In the genomic region with DNA sequence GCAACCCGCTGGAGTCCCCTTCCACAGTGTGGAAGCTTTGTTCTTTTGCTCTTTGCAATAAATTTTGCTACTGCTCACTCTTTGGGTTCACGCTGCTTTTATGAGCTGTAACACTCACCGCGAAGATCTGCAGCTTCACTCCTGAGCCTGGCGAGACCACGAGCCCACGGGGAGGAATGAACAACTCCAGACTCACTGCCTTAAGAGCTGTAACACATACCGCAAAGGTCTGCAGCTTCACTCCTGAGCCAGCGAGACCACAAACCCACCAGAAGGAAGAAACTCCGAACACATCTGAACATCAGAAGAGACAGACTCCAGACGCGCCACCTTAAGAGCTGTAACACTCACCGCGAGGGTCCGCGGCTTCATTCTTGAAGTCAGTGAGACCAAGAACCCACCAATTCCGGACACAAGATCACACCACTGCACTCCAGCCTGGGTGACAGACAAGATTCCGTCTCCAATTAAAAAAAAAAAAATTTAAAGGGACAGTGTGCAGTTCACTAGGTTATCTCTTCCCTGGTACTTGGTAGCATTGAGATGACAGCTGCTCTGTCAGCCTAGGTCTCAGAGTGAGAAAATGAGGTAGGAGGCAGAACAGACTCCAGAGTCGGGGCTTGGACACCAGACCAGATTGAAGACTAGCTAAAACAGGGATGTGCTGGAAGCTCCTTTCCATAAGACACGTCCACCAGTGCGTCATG, we compare ENCODE assay signal across 7 cellular contexts. TPM values are rescaled to one million over a fixed set of nuclear protein-coding genes. Genes with fewer than 3 reads are reported as not detected.
DNase-seq lines count a peak whose midpoint lies in the region; ATAC-seq lines count a peak whose summit lies in the region.
"Not testable (repeated sequence)": the region's sequence is repeated elsewhere in the genome, so short reads cannot be mapped to it uniquely, and the experiment has no call there.

No MANE protein-coding gene starts in this region.

- not testable (repeated sequence) for H3K9ac ChIP-seq in GM23248

- not testable (repeated sequence) for H3K79me2 ChIP-seq in GM23248 (ENCODE audit: insufficient read depth)

- peak; percentile 69 for ATAC-seq in activated CD8-positive, alpha-beta T cell treated with anti-CD3 and anti-CD28 coated beads, Interleukin-2, amount 10 ng/mL, durations not matched to agents 7 days and 5 days
- ATAC-seq in activated T-cell treated with anti-CD3 and anti-CD28 coated beads, Interleukin-2, amount 50 U/mL, for 72 hours (replicated peaks in 1 of 2) = peak; percentile 53 to 56
- ATAC-seq in activated naive CD4-positive, alpha-beta T cell treated with anti-CD3 and anti-CD28 coated beads, Interleukin-2, amount 50 U/mL, for 72 hours = peak; percentile 43 to 46
- peak; percentile 66 for ATAC-seq in effector memory CD8-positive, alpha-beta T cell (replicated peaks)

- not testable (repeated sequence) for H3K4me1 ChIP-seq in GM23248 (ENCODE audit: insufficient read depth)

- not testable (repeated sequence) for H3K9me2 ChIP-seq in GM23248 (ENCODE audit: insufficient read depth)

- not testable (repeated sequence) for H3K27ac ChIP-seq in GM23248

- peaks cover 28% of the 10 kb centered on the region for H3K27me3 Mint-ChIP-seq in T-helper 2 cell treated with Interferon-gamma antibody and Interleukin-4, amounts not matched to agents 5 μg/mL and 100 μg/mL, for 36 hours (ENCODE audit: low read depth)
- H3K27me3 Mint-ChIP-seq in activated CD8-positive, alpha-beta T cell treated with anti-CD3 and anti-CD28 coated beads, Interleukin-2, amount 10 ng/mL, durations not matched to agents 7 days and 5 days (ENCODE audit: low read depth) = peaks cover 22% of the 10 kb centered on the region
- peaks cover 21% of the 10 kb centered on the region for H3K27me3 Mint-ChIP-seq in activated T-cell treated with anti-CD3 and anti-CD28 coated beads, Interleukin-2, amount 50 U/mL, for 72 hours (ENCODE audit: low read depth)
- peaks cover 19 to 21% of the 10 kb centered on the region in 2 donors for H3K27me3 Mint-ChIP-seq in effector memory CD8-positive, alpha-beta T cell

- H3K27ac Mint-ChIP-seq in T-helper 2 cell treated with Interferon-gamma antibody and Interleukin-4, amounts not matched to agents 5 μg/mL and 100 μg/mL, for 36 hours = peak overlapping the region; percentile 3
- H3K27ac Mint-ChIP-seq in activated CD8-positive, alpha-beta T cell treated with anti-CD3 and anti-CD28 coated beads, Interleukin-2, amount 10 ng/mL, durations not matched to agents 7 days and 5 days = peak overlapping the region; percentile 68
- H3K27ac Mint-ChIP-seq in activated T-cell treated with anti-CD3 and anti-CD28 coated beads, Interleukin-2, amount 50 U/mL, for 72 hours = not testable (repeated sequence)
- H3K27ac Mint-ChIP-seq in activated naive CD4-positive, alpha-beta T cell treated with anti-CD3 and anti-CD28 coated beads, Interleukin-2, amount 50 U/mL, for 72 hours = peak overlapping the region in 1 of 2 donors; percentile 39
- peak overlapping the region; percentile 7 to 89 for H3K27ac Mint-ChIP-seq in effector memory CD8-positive, alpha-beta T cell

- H3K27me3 ChIP-seq in GM23248 (replicated peaks; ENCODE audit: insufficient read depth) = not testable (repeated sequence)

- H4K20me1 ChIP-seq in GM23248 (ENCODE audit: insufficient read depth) = not testable (repeated sequence)

- in situ Hi-C loops in GM23248 (cut with MboI) = loop anchor here (25.0 kb wide), 1 partner anchor 236 kb away; a partner anchor contains a TSS

- peak; percentile 6 for DNase-seq in GM23248
- not testable (repeated sequence) for DNase-seq in T-helper 2 cell treated with Interferon-gamma antibody and Interleukin-4, amounts not matched to agents 5 μg/mL and 100 μg/mL, for 36 hours (ENCODE audit: low spot score); activated CD8-positive, alpha-beta T cell treated with anti-CD3 and anti-CD28 coated beads, Interleukin-2, amount 10 ng/mL, durations not matched to agents 7 days and 5 days; activated naive CD4-positive, alpha-beta T cell treated with anti-CD3 and anti-CD28 coated beads, Interleukin-2, amount 50 U/mL, for 72 hours (ENCODE audit: low spot score in 2 of 2); effector memory CD8-positive, alpha-beta T cell
- DNase-seq in activated T-cell treated with anti-CD3 and anti-CD28 coated beads, Interleukin-2, amount 50 U/mL, for 72 hours = peak; percentile 8 to 21
- peak; percentile 27 for DNase-seq in stimulated activated CD8-positive, alpha-beta memory T cell treated with anti-CD3 and anti-CD28 coated beads, Interleukin-4, amount 100 ng/mL, for 48 hours

- H3K9me3 Mint-ChIP-seq in T-helper 2 cell treated with Interferon-gamma antibody and Interleukin-4, amounts not matched to agents 5 μg/mL and 100 μg/mL, for 36 hours; activated CD8-positive, alpha-beta T cell treated with anti-CD3 and anti-CD28 coated beads, Interleukin-2, amount 10 ng/mL, durations not matched to agents 7 days and 5 days (ENCODE audit: insufficient read depth); activated T-cell treated with anti-CD3 and anti-CD28 coated beads, Interleukin-2, amount 50 U/mL, for 72 hours; activated naive CD4-positive, alpha-beta T cell treated with anti-CD3 and anti-CD28 coated beads, Interleukin-2, amount 50 U/mL, for 72 hours; effector memory CD8-positive, alpha-beta T cell: not testable (repeated sequence)

- not testable (repeated sequence) for H3K4me1 Mint-ChIP-seq in T-helper 2 cell treated with Interferon-gamma antibody and Interleukin-4, amounts not matched to agents 5 μg/mL and 100 μg/mL, for 36 hours (ENCODE audit: low read depth)
- peaks cover 30% of the 10 kb centered on the region for H3K4me1 Mint-ChIP-seq in activated CD8-positive, alpha-beta T cell treated with anti-CD3 and anti-CD28 coated beads, Interleukin-2, amount 10 ng/mL, durations not matched to agents 7 days and 5 days (ENCODE audit: low read depth)
- peaks cover 23% of the 10 kb centered on the region for H3K4me1 Mint-ChIP-seq in activated T-cell treated with anti-CD3 and anti-CD28 coated beads, Interleukin-2, amount 50 U/mL, for 72 hours (ENCODE audit: low read depth)
- peaks cover 11 to 12% of the 10 kb centered on the region in 2 donors for H3K4me1 Mint-ChIP-seq in effector memory CD8-positive, alpha-beta T cell (ENCODE audit: low read depth in 2 of 2)

- POLR2A ChIA-PET in activated CD8-positive, alpha-beta T cell treated with anti-CD3 and anti-CD28 coated beads, Interleukin-2, amount 10 ng/mL, durations not matched to agents 7 days and 5 days (lab: Charles Lee) = not testable (repeated sequence)

- H2AFZ ChIP-seq in GM23248 = not testable (repeated sequence)

- H3K36me3 Mint-ChIP-seq in T-helper 2 cell treated with Interferon-gamma antibody and Interleukin-4, amounts not matched to agents 5 μg/mL and 100 μg/mL, for 36 hours (ENCODE audit: low read depth); activated CD8-positive, alpha-beta T cell treated with anti-CD3 and anti-CD28 coated beads, Interleukin-2, amount 10 ng/mL, durations not matched to agents 7 days and 5 days (ENCODE audit: low read depth); activated T-cell treated with anti-CD3 and anti-CD28 coated beads, Interleukin-2, amount 50 U/mL, for 72 hours (ENCODE audit: insufficient read depth in 2 of 2); activated naive CD4-positive, alpha-beta T cell treated with anti-CD3 and anti-CD28 coated beads, Interleukin-2, amount 50 U/mL, for 72 hours; effector memory CD8-positive, alpha-beta T cell (ENCODE audit: insufficient read depth): not testable (repeated sequence)

- not testable (repeated sequence) for H3K4me2 ChIP-seq in GM23248 (ENCODE audit: unreplicated experiment)

- peak overlapping the region; percentile 83 for H3K4me3 Mint-ChIP-seq in T-helper 2 cell treated with Interferon-gamma antibody and Interleukin-4, amounts not matched to agents 5 μg/mL and 100 μg/mL, for 36 hours
- peak overlapping the region; percentile 50 for H3K4me3 Mint-ChIP-seq in activated CD8-positive, alpha-beta T cell treated with anti-CD3 and anti-CD28 coated beads, Interleukin-2, amount 10 ng/mL, durations not matched to agents 7 days and 5 days
- peak overlapping the region; percentile 89 to 94 for H3K4me3 Mint-ChIP-seq in activated T-cell treated with anti-CD3 and anti-CD28 coated beads, Interleukin-2, amount 50 U/mL, for 72 hours
- H3K4me3 Mint-ChIP-seq in effector memory CD8-positive, alpha-beta T cell = peak overlapping the region; percentile 68 to 81

- CTCF ChIA-PET in activated CD8-positive, alpha-beta T cell treated with anti-CD3 and anti-CD28 coated beads, Interleukin-2, amount 10 ng/mL, durations not matched to agents 7 days and 5 days (lab: Charles Lee) = interaction anchor here (0.6 to 1.1 kb wide), 3 partner anchors 21 to 552 kb away, joined by 3 to 4 read pairs (median 3); no protein-coding TSS in a partner anchor

- H3K4me3 ChIP-seq in GM23248 = not testable (repeated sequence)

- not testable (repeated sequence) for H3K36me3 ChIP-seq in GM23248 (ENCODE audit: low read depth)

- WGBS in GM23248 (ENCODE audit: low coverage in 1 of 2, low lambda C conversion rate in 2 of 2, missing lambda C conversion rate in 2 of 2), 2 experiments = 64 to 65% methylated on average over 21 of the region's 21 CpGs

- H3F3A ChIP-seq in GM23248 (ENCODE audit: insufficient read depth) = not testable (repeated sequence)

- not testable (repeated sequence) for H3K9me3 ChIP-seq in GM23248 (ENCODE audit: low read depth)

RNA-seq across cellular contexts. Expression of a gene that starts 8.1 kb away (rescaled TPM):
- total RNA-seq in GM23248 (2014; rRNA removed; shearing (Covaris generic)) = 64.5 and 95.4 TPM in 2 replicates
- polyA plus RNA-seq in GM23248 (2016; fragmentation: Nextera tagmentation; extraction: Ambion mirVana) = 296 and 309 TPM in 2 replicates
- 100 to 1,000 TPM; 147 to 159 TPM for total RNA-seq in activated CD8-positive, alpha-beta T cell treated with anti-CD3 and anti-CD28 coated beads, Interleukin-2, amount 10 ng/mL, durations not matched to agents 7 days and 5 days
- total RNA-seq in activated T-cell treated with anti-CD3 and anti-CD28 coated beads, Interleukin-2, amount 50 U/mL, for 72 hours = 100 to 1,000 TPM in 1 of 2 donors, 10 to 100 TPM in 1; 96.6 to 100 TPM
- total RNA-seq in activated naive CD4-positive, alpha-beta T cell treated with anti-CD3 and anti-CD28 coated beads, Interleukin-2, amount 50 U/mL, for 72 hours = 100 to 1,000 TPM in 1 of 2 donors, 10 to 100 TPM in 1; 68.3 to 121 TPM
